ENCODE assay signal across 8 cellular contexts in the genomic region with DNA sequence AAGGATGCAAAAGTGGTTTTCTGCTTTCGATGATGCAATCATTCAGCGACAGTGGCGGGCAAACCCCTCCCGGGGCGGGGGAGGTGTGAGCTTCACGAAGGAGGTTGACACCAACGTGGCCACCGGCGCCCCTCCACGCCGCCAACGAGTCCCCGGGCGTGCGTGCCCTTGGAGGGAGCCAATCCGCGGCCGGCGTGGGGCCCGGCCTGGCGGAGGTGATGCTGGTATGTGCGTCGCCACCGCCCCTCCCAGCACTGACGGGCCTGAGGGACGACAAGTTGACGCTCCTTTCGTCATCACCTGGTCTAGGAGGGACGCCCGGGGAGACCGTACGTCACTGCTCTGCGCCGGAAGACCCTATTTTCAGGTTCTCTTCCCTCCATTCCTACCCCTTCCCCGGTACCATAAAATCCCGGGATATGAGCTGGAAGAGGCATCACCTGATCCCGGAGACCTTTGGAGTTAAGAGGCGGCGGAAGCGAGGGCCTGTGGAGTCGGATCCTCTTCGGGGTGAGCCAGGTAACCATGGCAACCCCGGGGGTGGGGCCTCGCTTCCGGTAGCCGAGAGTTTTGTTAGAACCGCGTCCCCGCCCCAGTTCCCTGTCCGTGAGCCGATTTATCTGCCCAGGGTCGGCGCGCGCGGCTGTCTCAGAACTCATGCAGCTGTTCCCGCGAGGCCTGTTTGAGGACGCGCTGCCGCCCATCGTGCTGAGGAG.
DNase-seq lines count a peak whose midpoint lies in the region; ATAC-seq and TF ChIP-seq lines count a peak whose summit lies in the region.

Gene DXO, minus strand, starts transcription at position 146 of the 716 bp plus-strand sequence. CDS start 463 bp downstream, outside the sequence.

- TF ChIP-seq CTCF in AG09309 (IDR thresholded peaks at IDR 0.05; ENCODE audit: control insufficient read depth, insufficient read depth, low read depth, low read length, missing control alignments): no peak

- peak within 1 kb of the TSS; percentile 84 for H3K4me3 ChIP-seq in AG09309 (ENCODE audit: control insufficient read depth, low read depth, low read length)

- DNase-seq in AG09309 (ENCODE audit: low read depth) (peak; percentile 95), NCI-H446 (lab: John Stamatoyannopoulos, UW) (peak; percentile 98 to 99), cerebellar cortex (ENCODE audit: low spot score) (peak; percentile 99), islet precursor cell (peak; percentile 97)
- peak; percentile 95 to 98 (median 98) for DNase-seq in stimulated activated CD4-positive, alpha-beta T cell treated with anti-CD3 and anti-CD28 coated beads, Interleukin-12 subunit alpha, Interleukin-12 subunit beta, amount 100 ng/mL, for 48 hours (ENCODE audit: low read depth in 2 of 3, low spot score in 1 of 3)

- ATAC-seq in GM19025 (IDR thresholded peaks at IDR 0.05; ENCODE audit: low read depth, unreplicated experiment) (peak; percentile 90), HG03342 (IDR thresholded peaks at IDR 0.05; ENCODE audit: unreplicated experiment) (peak; percentile 85)
- peak; percentile 95 to 97 for ATAC-seq in activated CD4-positive, CD25-positive, alpha-beta regulatory T cell treated with anti-CD3 and anti-CD28 coated beads, Interleukin-2, amount 50 U/mL, for 24 hours

Comparison
In these comparisons a context has a peak if more than half of its experiments do, and no peak if none do; other contexts are left out.
1. Peak in every context shown above with its lines: DNase-seq, ATAC-seq and H3K4me3 ChIP-seq.